In the genomic region with DNA sequence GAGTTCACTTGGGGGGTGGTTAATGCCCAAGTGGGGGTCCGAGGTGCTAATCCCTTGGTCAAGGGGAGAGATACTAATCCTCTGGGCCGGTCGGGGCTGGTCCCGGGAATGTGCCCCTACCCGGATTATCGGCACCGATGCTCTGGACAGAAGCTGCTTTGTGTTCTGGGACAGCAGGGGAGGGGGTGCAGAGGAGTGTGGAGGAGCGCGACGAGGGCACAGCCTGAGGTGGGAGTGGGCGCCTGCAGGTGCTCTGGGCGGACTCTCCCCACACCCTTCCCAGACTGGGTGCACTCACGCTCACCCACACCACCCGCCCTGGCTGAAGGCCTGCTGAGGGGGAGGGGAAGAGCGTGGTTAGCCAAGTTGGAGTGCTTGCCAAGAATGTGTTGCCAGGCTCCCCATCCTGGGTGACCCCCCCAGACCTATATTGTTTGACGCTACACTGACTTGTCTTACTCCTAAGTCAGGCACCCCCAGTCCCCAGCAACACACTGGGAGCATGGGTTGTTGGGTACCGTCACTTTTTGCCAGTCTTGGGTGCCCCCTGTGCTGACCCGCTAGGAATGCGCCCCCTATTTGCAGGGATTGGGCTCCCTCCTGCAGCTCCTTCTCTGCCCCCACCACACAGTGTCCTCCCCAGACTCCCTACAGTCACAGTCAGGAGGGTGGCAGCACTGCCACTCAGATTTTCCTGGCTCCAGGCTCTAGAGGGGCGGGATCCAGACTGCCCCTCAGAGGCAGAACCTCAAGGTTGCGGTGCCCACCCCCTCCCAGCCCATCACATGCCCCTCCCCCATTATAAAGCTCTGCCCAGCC, we compare ENCODE assay signal across 8 cellular contexts. TPM values are rescaled to one million over a fixed set of nuclear protein-coding genes. Genes with fewer than 3 reads are reported as not detected.
DNase-seq lines count a peak whose midpoint lies in the region; ATAC-seq, FAIRE-seq and TF ChIP-seq lines count a peak whose summit lies in the region.

No MANE protein-coding gene starts in this region.

- peak overlapping the region; percentile 86 for H3K4me3 Mint-ChIP-seq in CD8-positive, alpha-beta T cell
- H3K4me3 Mint-ChIP-seq in HFFc6 = peak overlapping the region; percentile 97
- H3K4me3 Mint-ChIP-seq in activated CD8-positive, alpha-beta T cell treated with anti-CD3 and anti-CD28 coated beads for 36 hours = peak overlapping the region; percentile 95

- peak overlapping the region; percentile 71 for H3K4me3 ChIP-seq in CD8-positive, alpha-beta T cell (ENCODE audit: low read depth, low read length)

- no peaks in the 10 kb centered on the region for H3K27me3 ChIP-seq in CD8-positive, alpha-beta T cell (ENCODE audit: insufficient read depth, low read length)

- intact Hi-C loops in CD8-positive, alpha-beta T cell (cut with DNase I, micrococcal nuclease) = no loop called here
- intact Hi-C loops in activated CD8-positive, alpha-beta T cell treated with anti-CD3 and anti-CD28 coated beads for 36 hours (cut with micrococcal nuclease) = no loop called here

- no peak for TF ChIP-seq CTCF in CD8-positive, alpha-beta T cell (IDR thresholded peaks at IDR 0.05)
- TF ChIP-seq CTCF in HFFc6 (IDR thresholded peaks at IDR 0.05) = peak; percentile 58
- TF ChIP-seq CTCF in activated CD8-positive, alpha-beta T cell treated with anti-CD3 and anti-CD28 coated beads for 36 hours (IDR thresholded peaks at IDR 0.05) = no peak

- H3K4me1 Mint-ChIP-seq in CD8-positive, alpha-beta T cell (ENCODE audit: low read depth) = peaks cover 41% of the 10 kb centered on the region
- H3K4me1 Mint-ChIP-seq in HFFc6 (ENCODE audit: low read depth) = peaks cover 54% of the 10 kb centered on the region
- H3K4me1 Mint-ChIP-seq in activated CD8-positive, alpha-beta T cell treated with anti-CD3 and anti-CD28 coated beads for 36 hours (ENCODE audit: low read depth) = peaks cover 35% of the 10 kb centered on the region

- FAIRE-seq in frontal cortex (lab: Jason Lieb, UNC) = no peak

- no peaks in the 10 kb centered on the region for H3K9me3 ChIP-seq in CD8-positive, alpha-beta T cell (ENCODE audit: low read length)

- no peaks in the 10 kb centered on the region for H3K36me3 ChIP-seq in CD8-positive, alpha-beta T cell (ENCODE audit: insufficient read depth, low read length)

- peak overlapping the region; percentile 64 for H3K27ac Mint-ChIP-seq in CD8-positive, alpha-beta T cell
- H3K27ac Mint-ChIP-seq in HFFc6 = peak overlapping the region; percentile 70
- H3K27ac Mint-ChIP-seq in activated CD8-positive, alpha-beta T cell treated with anti-CD3 and anti-CD28 coated beads for 36 hours = peak overlapping the region; percentile 72

- peaks cover 17% of the 10 kb centered on the region for H3K36me3 Mint-ChIP-seq in CD8-positive, alpha-beta T cell
- H3K36me3 Mint-ChIP-seq in HFFc6 (ENCODE audit: low read depth) = peaks cover 4% of the 10 kb centered on the region
- peaks cover 5% of the 10 kb centered on the region for H3K36me3 Mint-ChIP-seq in activated CD8-positive, alpha-beta T cell treated with anti-CD3 and anti-CD28 coated beads for 36 hours (ENCODE audit: low read depth)

- POLR2A ChIA-PET in CD8-positive, alpha-beta T cell (lab: Charles Lee) = no interaction called here
- POLR2A ChIA-PET in activated CD8-positive, alpha-beta T cell treated with anti-CD3 and anti-CD28 coated beads for 36 hours (lab: Charles Lee) = interaction anchor here (0.6 to 1.6 kb wide), 5 partner anchors 9 to 43 kb away, joined by 3 to 8 read pairs (median 3); no protein-coding TSS in a partner anchor

- no peak for ATAC-seq in CD8-positive, alpha-beta T cell
- ATAC-seq in activated CD8-positive, alpha-beta T cell treated with anti-CD3 and anti-CD28 coated beads for 36 hours = no peak

- H3K27me3 Mint-ChIP-seq in CD8-positive, alpha-beta T cell (ENCODE audit: low read depth) = no peaks in the 10 kb centered on the region
- H3K27me3 Mint-ChIP-seq in HFFc6 (ENCODE audit: insufficient read depth) = no peaks in the 10 kb centered on the region; the same call in 1 of the 2 replicates
- no peaks in the 10 kb centered on the region for H3K27me3 Mint-ChIP-seq in activated CD8-positive, alpha-beta T cell treated with anti-CD3 and anti-CD28 coated beads for 36 hours

- DNase-seq in CD8-positive, alpha-beta T cell = no peak
- DNase-seq in HFFc6 = no peak
- DNase-seq in activated CD8-positive, alpha-beta T cell treated with anti-CD3 and anti-CD28 coated beads for 36 hours = peak; percentile 31
- DNase-seq in frontal cortex (ENCODE audit: low spot score in 2 of 2) = peak; percentile 50 to 64
- peak; percentile 65 for DNase-seq in pons (ENCODE audit: low spot score)
- DNase-seq in stimulated activated CD4-positive, alpha-beta T cell treated with anti-CD3 and anti-CD28 coated beads, Interleukin-4, amount 100 ng/mL, for 1 hour = no peak
- no peak for DNase-seq in NCI-H1105 (lab: John Stamatoyannopoulos, UW)
- DNase-seq in T1000 (lab: John Stamatoyannopoulos, UW) = no peak

- peaks cover 34% of the 10 kb centered on the region for H3K4me1 ChIP-seq in CD8-positive, alpha-beta T cell (ENCODE audit: insufficient read depth, low read length)

- CTCF ChIA-PET in CD8-positive, alpha-beta T cell (lab: Charles Lee) = interaction anchor here (0.8 to 1.8 kb wide), 4 partner anchors 25 to 98 kb away, joined by 3 to 7 read pairs (median 4); no protein-coding TSS in a partner anchor
- CTCF ChIA-PET in activated CD8-positive, alpha-beta T cell treated with anti-CD3 and anti-CD28 coated beads for 36 hours (lab: Charles Lee) = interaction anchor here (0.8 to 1.7 kb wide), 6 partner anchors 16 to 50 kb away, joined by 3 to 10 read pairs (median 4); partner anchors contain the start of gene FASTK

- no peaks in the 10 kb centered on the region for H3K9me3 Mint-ChIP-seq in CD8-positive, alpha-beta T cell
- no peaks in the 10 kb centered on the region for H3K9me3 Mint-ChIP-seq in HFFc6
- no peaks in the 10 kb centered on the region for H3K9me3 Mint-ChIP-seq in activated CD8-positive, alpha-beta T cell treated with anti-CD3 and anti-CD28 coated beads for 36 hours

- no peak overlapping the region for H3K27ac ChIP-seq in CD8-positive, alpha-beta T cell (ENCODE audit: low read depth, low read length)

RNA-seq across cellular contexts. Expression of gene SLC4A2, which starts 1.2 kb away (rescaled TPM):
- total RNA-seq in CD8-positive, alpha-beta T cell = 10 to 100 TPM; 25.5 to 29.1 TPM
- 100 to 1,000 TPM; 153 to 188 (median 164) TPM for total RNA-seq in HFFc6 (2021; fragmentation: NEBNext Ultra II Directional; extraction: Animal tissue kit (Norgen Biotek cat#: 25700))
- total RNA-seq in activated CD8-positive, alpha-beta T cell treated with anti-CD3 and anti-CD28 coated beads for 36 hours = 10 to 100 TPM; 42.7 to 46.1 TPM
- total RNA-seq in frontal cortex = 10.6 TPM

RNA-seq across cellular contexts. Expression of gene CDK5, which starts 2.9 kb away (rescaled TPM):
- 1 to 10 TPM; 1.9 to 2.7 TPM for total RNA-seq in CD8-positive, alpha-beta T cell
- total RNA-seq in HFFc6 (2021; fragmentation: NEBNext Ultra II Directional; extraction: Animal tissue kit (Norgen Biotek cat#: 25700)) = 10 to 100 TPM; 31.3 to 37.3 (median 33.4) TPM
- 10 to 100 TPM in 1 of 2 experiments, 1 to 10 TPM in 1; 9.9 to 10.4 TPM for total RNA-seq in activated CD8-positive, alpha-beta T cell treated with anti-CD3 and anti-CD28 coated beads for 36 hours
- 47.7 TPM for total RNA-seq in frontal cortex

RNA-seq across cellular contexts. Expression of gene ASIC3, which starts 12.3 kb away (rescaled TPM):
- total RNA-seq in CD8-positive, alpha-beta T cell = 1 to 10 TPM; 6.7 to 8.6 TPM
- under 1 TPM; 0.09 to 0.76 (median 0.31) TPM for total RNA-seq in HFFc6 (2021; fragmentation: NEBNext Ultra II Directional; extraction: Animal tissue kit (Norgen Biotek cat#: 25700))
- 1 to 10 TPM; 3.7 to 5.8 TPM for total RNA-seq in activated CD8-positive, alpha-beta T cell treated with anti-CD3 and anti-CD28 coated beads for 36 hours
- 0.82 TPM for total RNA-seq in frontal cortex

RNA-seq across cellular contexts. Expression of gene FASTK, which starts 20.0 kb away (rescaled TPM):
- total RNA-seq in CD8-positive, alpha-beta T cell = 10 to 100 TPM; 56.3 to 62.9 TPM
- total RNA-seq in HFFc6 (2021; fragmentation: NEBNext Ultra II Directional; extraction: Animal tissue kit (Norgen Biotek cat#: 25700)) = 10 to 100 TPM; 83.8 to 97.0 (median 92.4) TPM
- total RNA-seq in activated CD8-positive, alpha-beta T cell treated with anti-CD3 and anti-CD28 coated beads for 36 hours = 10 to 100 TPM; 54.0 to 59.4 TPM
- 32.6 TPM for total RNA-seq in frontal cortex

RNA-seq across cellular contexts. Expression of gene TMUB1, which starts 22.7 kb away (rescaled TPM):
- total RNA-seq in CD8-positive, alpha-beta T cell = 10 to 100 TPM; 42.3 to 44.6 TPM
- 10 to 100 TPM; 44.0 to 57.8 (median 51.9) TPM for total RNA-seq in HFFc6 (2021; fragmentation: NEBNext Ultra II Directional; extraction: Animal tissue kit (Norgen Biotek cat#: 25700))
- total RNA-seq in activated CD8-positive, alpha-beta T cell treated with anti-CD3 and anti-CD28 coated beads for 36 hours = 10 to 100 TPM; 59.7 to 64.2 TPM
- total RNA-seq in frontal cortex = 10.2 TPM

Comparison
In these comparisons a context has a peak if more than half of its experiments do, and no peak if none do; other contexts are left out.
1. DNase-seq: peak in activated CD8-positive, alpha-beta T cell treated with anti-CD3 and anti-CD28 coated beads for 36 hours (single experiment), frontal cortex (2 of 2) and pons (single experiment); none in CD8-positive, alpha-beta T cell (0 of 7), HFFc6 (single experiment), stimulated activated CD4-positive, alpha-beta T cell treated with anti-CD3 and anti-CD28 coated beads, Interleukin-4, amount 100 ng/mL, for 1 hour (single experiment), NCI-H1105 (single experiment) and T1000 (single experiment).
2. Peak in every context shown above with its lines, with median percentiles within 50 percentile points of each other: H3K27ac Mint-ChIP-seq and H3K4me3 Mint-ChIP-seq.